ENCODE assay signal across 6 cellular contexts in genomic region chr1:153679337-153680119, GRCh38. TPM values are rescaled to one million over a fixed set of nuclear protein-coding genes. Genes with fewer than 3 reads are reported as not detected.
DNase-seq lines count a peak whose midpoint lies in the region; FAIRE-seq and TF ChIP-seq lines count a peak whose summit lies in the region.

No MANE protein-coding gene starts in this region.

- H4K20me1 ChIP-seq in astrocyte (ENCODE audit: insufficient read depth, low read length) = no peaks in the 10 kb centered on the region

- H3K9me3 Mint-ChIP-seq in astrocyte (ENCODE audit: unreplicated experiment) = peaks cover 2% of the 10 kb centered on the region

- H3K27ac ChIP-seq in HUES64 (ENCODE audit: low read depth, low read length) = no peak overlapping the region
- no peak overlapping the region for H3K27ac ChIP-seq in astrocyte (ENCODE audit: low read depth, low read length)
- no peak overlapping the region for H3K27ac ChIP-seq in muscle layer of duodenum (ENCODE audit: low read length)

- H3K36me3 ChIP-seq in HUES64 (ENCODE audit: insufficient read depth, low read length) (no peaks in the 10 kb centered on the region), astrocyte (ENCODE audit: insufficient read depth, low read length) (no peaks in the 10 kb centered on the region), muscle layer of duodenum (ENCODE audit: control insufficient read depth in 1 of 2, insufficient read depth in 2 of 2, low read length in 2 of 2) (no peaks in the 10 kb centered on the region)

- peaks cover 11% of the 10 kb centered on the region for H3K4me1 Mint-ChIP-seq in astrocyte (ENCODE audit: low read depth, unreplicated experiment)

- peak overlapping the region; percentile 22 for H3K4me3 Mint-ChIP-seq in astrocyte (ENCODE audit: unreplicated experiment)

- H3K4me1 ChIP-seq in HUES64 (ENCODE audit: insufficient read depth, low read length) = peaks cover 5% of the 10 kb centered on the region; the same call in 1 of the 2 replicates
- H3K4me1 ChIP-seq in astrocyte (ENCODE audit: insufficient read depth, low read length) = peaks cover 16% of the 10 kb centered on the region
- H3K4me1 ChIP-seq in muscle layer of duodenum (ENCODE audit: control insufficient read depth in 1 of 2, insufficient read depth in 2 of 2, low read length in 2 of 2) = peaks cover 0 to 24% of the 10 kb centered on the region in 2 donors

- peaks cover 52% of the 10 kb centered on the region for H3K27me3 Mint-ChIP-seq in astrocyte (ENCODE audit: low read depth, unreplicated experiment)

- DNase-seq in astrocyte (ENCODE audit: low read depth) (no peak), NCI-H2171 (lab: John Stamatoyannopoulos, UW) (no peak), NCI-H2171 treated with DMSO at 0.1 percent for 48 hours (lab: John Stamatoyannopoulos, UW) (no peak), urothelium cell line (ENCODE audit: low spot score) (no peak)

- WGBS in HUES64 = under 1% methylated on average over 73 of the region's 73 CpGs

- no peak overlapping the region for H3K27ac Mint-ChIP-seq in astrocyte (ENCODE audit: unreplicated experiment)

- no peak for FAIRE-seq in astrocyte (lab: Jason Lieb, UNC)
- FAIRE-seq in urothelium cell line (lab: Jason Lieb, UNC) = no peak

- no peak for TF ChIP-seq CTCF in astrocyte (IDR thresholded peaks at IDR 0.05; ENCODE audit: insufficient read depth, low read depth, low read length)

- H3K9me3 ChIP-seq in HUES64 (ENCODE audit: insufficient read depth, low read depth, low read length) (no peaks in the 10 kb centered on the region), astrocyte (ENCODE audit: insufficient read depth, low read depth, low read length) (no peaks in the 10 kb centered on the region), muscle layer of duodenum (ENCODE audit: control insufficient read depth in 1 of 2, low read length in 2 of 2) (no peaks in the 10 kb centered on the region)

- H3K79me2 ChIP-seq in astrocyte (ENCODE audit: insufficient read depth, low read length) = no peaks in the 10 kb centered on the region

- H2AFZ ChIP-seq in astrocyte (ENCODE audit: low read depth, low read length) = peak overlapping the region; percentile 69

- no peak overlapping the region for H3K9ac ChIP-seq in HUES64 (ENCODE audit: low read depth, low read length)
- H3K9ac ChIP-seq in astrocyte (ENCODE audit: low read length) = no peak overlapping the region

- H3K4me2 ChIP-seq in astrocyte (ENCODE audit: low read length) = peak overlapping the region; percentile 84

- H3K27me3 ChIP-seq in HUES64 (ENCODE audit: insufficient read depth, low read length) (peaks cover 40% of the 10 kb centered on the region), astrocyte (ENCODE audit: insufficient read depth, low read length) (peaks cover 43% of the 10 kb centered on the region), muscle layer of duodenum (ENCODE audit: low read depth, low read length) (peaks cover 18% of the 10 kb centered on the region)

- peak overlapping the region; percentile 65 for H3K4me3 ChIP-seq in HUES64 (ENCODE audit: low read length)
- peak overlapping the region; percentile 44 for H3K4me3 ChIP-seq in astrocyte (ENCODE audit: insufficient read depth, low read depth, low read length)
- H3K4me3 ChIP-seq in muscle layer of duodenum (ENCODE audit: low read depth in 1 of 2, low read length in 2 of 2) = peak overlapping the region; percentile 38 to 57

- H3K36me3 Mint-ChIP-seq in astrocyte (ENCODE audit: low read depth, unreplicated experiment) = no peaks in the 10 kb centered on the region

RNA-seq across cellular contexts. Expression of gene NPR1, which starts 1.0 kb away (rescaled TPM):
- polyA plus RNA-seq in HUES64 (2013, experiment 1 of 2) = 5.6 TPM
- 5.8 TPM for polyA plus RNA-seq in HUES64 (2013, experiment 2 of 2)
- 0.07 and 0.11 TPM in 2 replicates for total RNA-seq in astrocyte

RNA-seq across cellular contexts. Expression of gene ILF2, which starts 8.7 kb away (rescaled TPM):
- 379 TPM for polyA plus RNA-seq in HUES64 (2013, experiment 1 of 2)
- polyA plus RNA-seq in HUES64 (2013, experiment 2 of 2) = 354 TPM
- 176 and 185 TPM in 2 replicates for total RNA-seq in astrocyte

RNA-seq across cellular contexts. Expression of gene SNAPIN, which starts 21.0 kb away (rescaled TPM):
- 27.6 TPM for polyA plus RNA-seq in HUES64 (2013, experiment 1 of 2)
- 30.9 TPM for polyA plus RNA-seq in HUES64 (2013, experiment 2 of 2)
- 27.4 and 31.3 TPM in 2 replicates for total RNA-seq in astrocyte

RNA-seq across cellular contexts. Expression of gene CHTOP, which starts 45.7 kb away (rescaled TPM):
- polyA plus RNA-seq in HUES64 (2013, experiment 1 of 2) = 86.5 TPM
- polyA plus RNA-seq in HUES64 (2013, experiment 2 of 2) = 91.9 TPM
- total RNA-seq in astrocyte = 46.7 and 56.4 TPM in 2 replicates

RNA-seq across cellular contexts. Expression of gene INTS3, which starts 48.3 kb away (rescaled TPM):
- 39.8 TPM for polyA plus RNA-seq in HUES64 (2013, experiment 1 of 2)
- polyA plus RNA-seq in HUES64 (2013, experiment 2 of 2) = 38.0 TPM
- total RNA-seq in astrocyte = 39.5 and 40.2 TPM in 2 replicates
